27 cellular contexts compared by ENCODE assay signal in the genomic region with DNA sequence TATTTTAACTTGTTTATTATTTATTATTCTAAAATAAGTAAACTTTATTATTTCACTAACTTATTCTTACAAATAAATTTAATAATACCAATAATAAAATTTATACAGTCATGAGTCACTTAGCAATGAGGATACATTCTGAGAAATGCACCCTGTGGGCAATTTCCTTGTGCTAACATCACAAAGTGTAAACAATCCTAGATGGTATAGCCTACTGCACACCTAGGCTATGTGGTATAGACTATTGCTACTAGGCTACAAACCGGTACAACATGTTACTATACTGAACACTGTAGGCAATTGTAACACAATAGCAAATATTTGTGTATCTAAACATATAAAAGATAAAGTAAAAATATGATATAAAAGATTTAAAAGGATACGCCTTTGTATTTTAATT.
"Had no signal": no experiment of that assay in that cellular context is flagged by ENCODE, and none has a peak within 500 bp of the region (broad histone marks: within the 10 kb centered on the region; RNA-seq: fewer than 3 reads in every experiment).

No MANE protein-coding gene starts in this region.

- ATAC-seq: esophagus mucosa; gastroesophageal sphincter; heart left ventricle; left colon; left lobe of liver; lower lobe of right lung; mucosa of descending colon; naive thymus-derived CD8-positive, alpha-beta T cell had no signal

- H3K36me3 ChIP-seq: esophagus squamous epithelium, gastroesophageal sphincter, heart left ventricle, left ventricle myocardium inferior, lower lobe of right lung had no signal

- DNase-seq: dermis blood vessel endothelial cell; dorsolateral prefrontal cortex; effector CD4-positive, alpha-beta T cell; effector memory CD4-positive, alpha-beta T cell; erythroblast; esophagus squamous epithelium; foreskin fibroblast; heart left ventricle; hypothalamus; immature natural killer cell; islet precursor cell; kidney; kidney glomerular epithelial cell; left colon; left ventricle myocardium inferior; lower lobe of right lung; mesenchymal stem cell; mucosa of descending colon; naive B cell; naive thymus-derived CD8-positive, alpha-beta T cell had no signal

- H3K4me3 ChIP-seq: coronary artery, dorsolateral prefrontal cortex, esophagus squamous epithelium, gastroesophageal sphincter, heart left ventricle, hepatocyte, left ventricle myocardium inferior, lower lobe of right lung, mucosa of descending colon had no signal

- FAIRE-seq: endothelial cell of umbilical vein had no signal

- H3K27ac ChIP-seq: coronary artery, dorsolateral prefrontal cortex, epithelial cell of prostate, esophagus squamous epithelium, gastroesophageal sphincter, heart left ventricle, hepatocyte, left ventricle myocardium inferior, lower lobe of right lung had no signal

- H3K27me3 ChIP-seq: dorsolateral prefrontal cortex, esophagus squamous epithelium, gastroesophageal sphincter, heart left ventricle, hepatocyte had no signal
